Comparison of ENCODE assay signal across 18 cellular contexts in the genomic region with DNA sequence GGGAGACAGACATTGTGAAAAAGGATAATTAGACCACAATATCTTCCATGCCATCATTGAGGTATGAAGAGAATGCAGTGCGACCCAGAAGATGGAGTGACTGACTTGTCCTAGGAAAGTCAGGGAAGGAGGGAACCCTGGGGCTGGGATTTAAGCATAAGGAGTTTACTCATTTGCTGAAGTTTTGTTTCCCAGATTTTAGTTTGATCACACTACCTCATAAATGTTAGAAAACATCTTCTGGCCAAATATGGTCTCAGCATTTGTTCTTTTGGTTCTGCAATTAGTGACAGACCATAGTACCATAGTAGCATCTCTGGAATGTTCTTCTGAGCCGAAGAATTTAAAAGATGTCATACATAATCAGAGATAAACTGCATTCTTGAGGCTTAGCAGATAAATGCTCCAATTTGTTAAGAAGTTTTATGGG.
DNase-seq lines count a peak whose midpoint lies in the region; ATAC-seq and TF ChIP-seq lines count a peak whose summit lies in the region.
"Had no signal": no experiment of that assay in that cellular context is flagged by ENCODE, and none has a peak within 500 bp of the region (broad histone marks: within the 10 kb centered on the region; RNA-seq: fewer than 3 reads in every experiment).

No MANE protein-coding gene starts in this region.

- H3K36me3 Mint-ChIP-seq in mesothelial cell of epicardium, result no peaks in the 10 kb centered on the region
- H3K36me3 Mint-ChIP-seq in activated naive CD8-positive, alpha-beta T cell treated with anti-CD3 and anti-CD28 coated beads for 36 hours, result no peaks in the 10 kb centered on the region

- H3K27ac ChIP-seq in gastroesophageal sphincter, result peak overlapping the region in 3 of 4 donors; percentile 80 to 90 (median 85)
- H3K27ac ChIP-seq: pancreas had no signal

- H3K9me3 Mint-ChIP-seq in mesothelial cell of epicardium, result no peaks in the 10 kb centered on the region
- no peaks in the 10 kb centered on the region for H3K9me3 Mint-ChIP-seq in activated naive CD8-positive, alpha-beta T cell treated with anti-CD3 and anti-CD28 coated beads for 36 hours
- H3K9me3 Mint-ChIP-seq: activated T-cell treated with anti-CD3 and anti-CD28 coated beads, Interleukin-2, amount 50 U/mL, for 4 hours had no signal

- H3K36me3 ChIP-seq in adipocyte (ENCODE audit: control insufficient read depth, insufficient read depth, low read length, severe bottlenecking), result no peaks in the 10 kb centered on the region
- H3K36me3 ChIP-seq in gastroesophageal sphincter, result no peaks in the 10 kb centered on the region
- no peaks in the 10 kb centered on the region for H3K36me3 ChIP-seq in skeletal muscle satellite cell (ENCODE audit: insufficient read depth, low read length)
- H3K36me3 ChIP-seq: adrenal gland, pancreas had no signal

- H3K9ac ChIP-seq in adipocyte (ENCODE audit: low read length), result no peak overlapping the region
- H3K9ac ChIP-seq in skeletal muscle satellite cell (ENCODE audit: low read depth, low read length), result peak overlapping the region; percentile 57

- no peaks in the 10 kb centered on the region for H3K27me3 ChIP-seq in adipocyte (replicated peaks; ENCODE audit: control insufficient read depth, insufficient read depth, low read length)
- no peaks in the 10 kb centered on the region for H3K27me3 ChIP-seq in gastroesophageal sphincter
- H3K27me3 ChIP-seq in skeletal muscle satellite cell (ENCODE audit: control insufficient read depth, insufficient read depth, low read length), result no peaks in the 10 kb centered on the region
- H3K27me3 ChIP-seq: adrenal gland, pancreas had no signal

- TF ChIP-seq CTCF in gastroesophageal sphincter (IDR thresholded peaks at IDR 0.05) (no peak), mesothelial cell of epicardium (IDR thresholded peaks at IDR 0.05; ENCODE audit: unreplicated experiment) (no peak)

- H3K4me3 ChIP-seq in adipocyte (ENCODE audit: low read length) (no peak overlapping the region), gastroesophageal sphincter (no peak overlapping the region), skeletal muscle satellite cell (ENCODE audit: low read length) (peak overlapping the region; percentile 30)
- H3K4me3 ChIP-seq: adrenal gland, mucosa of descending colon, pancreas had no signal

- no peak for ATAC-seq in gastroesophageal sphincter
- ATAC-seq in HG03135 (IDR thresholded peaks at IDR 0.05; ENCODE audit: unreplicated experiment), result no peak
- ATAC-seq: activated T-cell treated with anti-CD3 and anti-CD28 coated beads, Interleukin-2, amount 50 U/mL, for 4 hours; mucosa of descending colon; pancreas; Right ventricle myocardium inferior had no signal

- peaks cover 44% of the 10 kb centered on the region for H3K4me1 Mint-ChIP-seq in mesothelial cell of epicardium
- H3K4me1 Mint-ChIP-seq in activated naive CD8-positive, alpha-beta T cell treated with anti-CD3 and anti-CD28 coated beads for 36 hours, result no peaks in the 10 kb centered on the region

- H3K4me1 ChIP-seq in adipocyte (ENCODE audit: control insufficient read depth, insufficient read depth, low read length) (peaks cover 48% of the 10 kb centered on the region), gastroesophageal sphincter (peaks cover 17 to 62% (median 32%) of the 10 kb centered on the region in 3 donors), skeletal muscle satellite cell (ENCODE audit: control insufficient read depth, insufficient read depth, low read length) (peaks cover 58% of the 10 kb centered on the region)

- 68 to 80% methylated on average over 2 of the region's 2 CpGs for WGBS in gastroesophageal sphincter (ENCODE audit: low coverage in 1 of 2), 2 donors

- no peaks in the 10 kb centered on the region for H3K9me3 ChIP-seq in adipocyte (ENCODE audit: control insufficient read depth, low read length)
- H3K9me3 ChIP-seq in gastroesophageal sphincter, result no peaks in the 10 kb centered on the region
- no peaks in the 10 kb centered on the region for H3K9me3 ChIP-seq in skeletal muscle satellite cell (replicated peaks; ENCODE audit: low read length)
- H3K9me3 ChIP-seq: adrenal gland, mucosa of descending colon, pancreas had no signal

- no peak for TF ChIP-seq POLR2A in gastroesophageal sphincter (IDR thresholded peaks at IDR 0.05)

- H3K27ac Mint-ChIP-seq in mesothelial cell of epicardium, result no peak overlapping the region
- H3K27ac Mint-ChIP-seq in activated naive CD8-positive, alpha-beta T cell treated with anti-CD3 and anti-CD28 coated beads for 36 hours, result no peak overlapping the region

- peak; percentile 92 for DNase-seq in EL
- DNase-seq in adipocyte (ENCODE audit: low read depth), result peak; percentile 47
- no peak for DNase-seq in mesothelial cell of epicardium (ENCODE audit: low spot score in 2 of 2, unreplicated experiment in 2 of 2)
- DNase-seq in activated naive CD8-positive, alpha-beta T cell treated with anti-CD3 and anti-CD28 coated beads for 36 hours, result no peak
- no peak for DNase-seq in activated CD4-positive, alpha-beta T cell treated with anti-CD3 and anti-CD28 coated beads, Interleukin-2, amount 50 U/mL, for 1 hour
- DNase-seq: activated CD4-positive, alpha-beta T cell treated with anti-CD3 and anti-CD28 coated beads for 48 hours; activated T-cell treated with anti-CD3 and anti-CD28 coated beads, Interleukin-2, amount 50 U/mL, for 4 hours; adrenal gland; cortex of kidney; mucosa of descending colon; MV-4-11; pancreas; stimulated activated CD4-positive, alpha-beta T cell treated with anti-CD3 and anti-CD28 coated beads, Interleukin-12 subunit alpha, Interleukin-12 subunit beta, amount 100 ng/mL, for 4 hours; T1000 had no signal

- TF ChIP-seq EP300 in gastroesophageal sphincter (IDR thresholded peaks at IDR 0.05), result no peak

- no peak overlapping the region for H3K4me3 Mint-ChIP-seq in mesothelial cell of epicardium
- H3K4me3 Mint-ChIP-seq in activated naive CD8-positive, alpha-beta T cell treated with anti-CD3 and anti-CD28 coated beads for 36 hours, result no peak overlapping the region
- H3K4me3 Mint-ChIP-seq: activated T-cell treated with anti-CD3 and anti-CD28 coated beads, Interleukin-2, amount 50 U/mL, for 4 hours had no signal

- peaks cover 18% of the 10 kb centered on the region for H3K27me3 Mint-ChIP-seq in mesothelial cell of epicardium (ENCODE audit: low read depth)
- no peaks in the 10 kb centered on the region for H3K27me3 Mint-ChIP-seq in activated naive CD8-positive, alpha-beta T cell treated with anti-CD3 and anti-CD28 coated beads for 36 hours

- peak overlapping the region; percentile 40 for H3K4me2 ChIP-seq in skeletal muscle satellite cell (ENCODE audit: low read length)

Comparison
In these comparisons a context has a peak if more than half of its experiments do, and no peak if none do; other contexts are left out.
1. DNase-seq: peak in EL (single experiment) and adipocyte (single experiment); none in mesothelial cell of epicardium (0 of 2), activated naive CD8-positive, alpha-beta T cell treated with anti-CD3 and anti-CD28 coated beads for 36 hours (single experiment) and activated CD4-positive, alpha-beta T cell treated with anti-CD3 and anti-CD28 coated beads, Interleukin-2, amount 50 U/mL, for 1 hour (single experiment).